In the genomic region with DNA sequence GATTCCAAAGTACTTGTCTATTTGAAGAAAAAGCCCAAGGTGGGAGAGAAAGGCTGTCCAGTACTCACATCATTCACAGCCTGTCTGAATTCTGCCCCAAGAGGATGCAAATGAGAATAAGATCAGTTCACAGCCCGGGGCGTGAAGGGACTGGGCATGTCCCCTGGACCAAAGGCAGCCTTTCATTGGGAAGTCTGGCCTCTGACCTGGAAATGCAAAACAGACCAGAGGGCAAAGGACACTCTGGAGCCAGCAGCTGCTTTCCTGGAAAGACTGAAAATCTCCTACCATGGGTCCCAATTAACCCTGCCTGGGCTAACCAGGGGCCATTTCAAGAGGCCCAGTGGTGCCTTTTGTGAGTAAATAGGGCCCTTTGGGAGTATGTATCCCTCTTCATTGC, we compare ENCODE assay signal across 17 cellular contexts.
"Had no signal": no experiment of that assay in that cellular context is flagged by ENCODE, and none has a peak within 500 bp of the region (broad histone marks: within the 10 kb centered on the region; RNA-seq: fewer than 3 reads in every experiment).

No MANE protein-coding gene starts in this region.

- H3K36me3 ChIP-seq: gastroesophageal sphincter, prostate gland, sigmoid colon had no signal

- H3K9me3 Mint-ChIP-seq: activated B cell treated with CpG ODN at 0.5 μM for 24 hours; activated naive CD4-positive, alpha-beta T cell treated with anti-CD3 and anti-CD28 coated beads, Interleukin-2, amount 10 ng/mL, durations not matched to agents 7 days and 5 days; activated T-helper 2 cell treated with anti-CD3 and anti-CD28 coated beads, Interferon-gamma antibody, Interleukin-2, Interleukin-4, amounts not matched to agents 10 μg/mL and 5 μg/mL and 100 μg/mL, durations not matched to agents 14 hours and 24 hours and 36 hours; stimulated activated naive CD8-positive, alpha-beta T cell treated with anti-CD3 and anti-CD28 coated beads, Interleukin-15, Interleukin-2, amounts not matched to agents 100 ng/mL and 50 ng/mL, for 24 hours; T-helper 1 cell treated with Interleukin-12 subunit alpha and Interleukin-12 subunit beta and Interleukin-4 antibody, amounts not matched to agents 30 μg/mL and 1 μg/mL, for 36 hours had no signal

- H3K4me3 Mint-ChIP-seq: activated B cell treated with CpG ODN at 0.5 μM for 24 hours; activated naive CD4-positive, alpha-beta T cell treated with anti-CD3 and anti-CD28 coated beads, Interleukin-2, amount 10 ng/mL, durations not matched to agents 7 days and 5 days; mesothelial cell of epicardium; stimulated activated naive CD8-positive, alpha-beta T cell treated with anti-CD3 and anti-CD28 coated beads, Interleukin-15, Interleukin-2, amounts not matched to agents 100 ng/mL and 50 ng/mL, for 24 hours; T-helper 1 cell treated with Interleukin-12 subunit alpha and Interleukin-12 subunit beta and Interleukin-4 antibody, amounts not matched to agents 30 μg/mL and 1 μg/mL, for 36 hours had no signal

- H3K9me3 ChIP-seq: gastroesophageal sphincter, prostate gland, sigmoid colon, testis had no signal

- H3K27me3 ChIP-seq: gastroesophageal sphincter, sigmoid colon, testis had no signal

- ATAC-seq: gastroesophageal sphincter had no signal

- H3K36me3 Mint-ChIP-seq: activated naive CD4-positive, alpha-beta T cell treated with anti-CD3 and anti-CD28 coated beads, Interleukin-2, amount 10 ng/mL, durations not matched to agents 7 days and 5 days; mesothelial cell of epicardium had no signal

- H3K27ac Mint-ChIP-seq: activated B cell treated with CpG ODN at 0.5 μM for 24 hours; activated naive CD4-positive, alpha-beta T cell treated with anti-CD3 and anti-CD28 coated beads, Interleukin-2, amount 10 ng/mL, durations not matched to agents 7 days and 5 days; activated T-helper 2 cell treated with anti-CD3 and anti-CD28 coated beads, Interferon-gamma antibody, Interleukin-2, Interleukin-4, amounts not matched to agents 10 μg/mL and 5 μg/mL and 100 μg/mL, durations not matched to agents 14 hours and 24 hours and 36 hours; mesothelial cell of epicardium; stimulated activated naive CD8-positive, alpha-beta T cell treated with anti-CD3 and anti-CD28 coated beads, Interleukin-15, Interleukin-2, amounts not matched to agents 100 ng/mL and 50 ng/mL, for 24 hours; T-helper 1 cell treated with Interleukin-12 subunit alpha and Interleukin-12 subunit beta and Interleukin-4 antibody, amounts not matched to agents 30 μg/mL and 1 μg/mL, for 36 hours had no signal

- H3K4me1 Mint-ChIP-seq: activated B cell treated with CpG ODN at 0.5 μM for 24 hours; activated naive CD4-positive, alpha-beta T cell treated with anti-CD3 and anti-CD28 coated beads, Interleukin-2, amount 10 ng/mL, durations not matched to agents 7 days and 5 days had no signal

- H3K4me3 ChIP-seq: coronary artery, gastroesophageal sphincter, prostate gland, sigmoid colon, testis had no signal

- DNase-seq: activated B cell treated with CpG ODN at 0.5 μM for 24 hours; activated CD4-positive, alpha-beta T cell treated with anti-CD3 and anti-CD28 coated beads, Interleukin-2, amount 50 U/mL, for 1 hour; activated naive CD4-positive, alpha-beta T cell treated with anti-CD3 and anti-CD28 coated beads, Interleukin-2, amount 10 ng/mL, durations not matched to agents 7 days and 5 days; activated T-cell treated with anti-CD3 and anti-CD28 coated beads for 4 hours; effector memory CD4-positive, alpha-beta T cell; sigmoid colon; stimulated activated CD4-positive, alpha-beta T cell treated with anti-CD3 and anti-CD28 coated beads, Interleukin-4, amount 100 ng/mL, for 1 hour; stimulated activated CD8-positive, alpha-beta memory T cell treated with anti-CD3 and anti-CD28 coated beads, Interleukin-4, amount 100 ng/mL, for 48 hours; testis had no signal

- H3K27ac ChIP-seq: coronary artery, epithelial cell of prostate, gastroesophageal sphincter, prostate gland, sigmoid colon, testis had no signal

- H3K4me1 ChIP-seq: gastroesophageal sphincter, prostate gland, sigmoid colon, testis had no signal
